In the genomic region with DNA sequence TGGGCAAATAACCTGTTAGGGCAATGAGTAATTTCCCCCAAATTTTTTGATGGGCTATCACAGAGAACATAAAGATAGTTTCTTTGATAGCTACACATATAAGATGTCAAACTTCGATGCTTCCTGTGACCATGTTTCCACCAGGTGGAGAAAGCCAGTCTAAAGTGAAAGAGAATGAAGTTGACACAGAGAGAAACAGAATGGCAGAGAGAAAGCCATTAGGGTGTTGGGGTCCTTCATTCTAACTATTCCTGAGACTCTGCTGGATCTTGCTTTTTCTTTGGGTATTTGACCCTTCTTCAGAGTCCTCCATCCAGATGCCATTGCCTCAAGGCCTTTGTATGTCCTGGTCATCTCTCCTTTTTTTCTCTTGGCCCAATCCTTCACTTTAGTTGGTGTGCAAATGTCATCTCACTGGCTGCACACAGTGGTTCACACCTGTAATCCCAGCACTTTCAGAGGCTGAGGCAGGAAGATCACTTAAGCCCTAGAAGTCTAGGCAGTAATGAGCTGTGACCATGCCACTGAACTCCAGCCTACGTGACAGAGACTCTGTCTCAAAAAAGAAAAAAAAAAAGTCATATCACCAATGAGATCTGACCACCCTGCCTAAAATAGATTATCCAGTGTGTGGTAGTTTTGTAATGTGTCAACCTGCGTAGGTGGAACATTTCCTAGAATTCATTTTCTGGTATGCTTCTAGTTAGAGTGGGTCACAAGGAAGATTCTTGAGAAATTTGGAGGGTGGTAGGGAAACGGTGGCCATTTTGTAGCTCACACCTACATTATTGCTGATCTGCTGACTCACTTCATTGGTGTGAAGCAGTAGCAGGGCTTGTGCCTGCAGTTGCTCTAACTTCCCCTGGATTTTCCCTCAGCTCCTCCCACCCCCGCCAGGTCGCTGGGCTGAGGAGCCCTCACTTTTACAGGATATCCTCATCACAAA, we compare ENCODE assay signal across 9 cellular contexts. TPM values are rescaled to one million over a fixed set of nuclear protein-coding genes. Genes with fewer than 3 reads are reported as not detected.
A peak's percentile ranks its signal among the peaks of the same experiment; 100 is the strongest.
DNase-seq lines count a peak whose midpoint lies in the region; ATAC-seq and TF ChIP-seq lines count a peak whose summit lies in the region.
"Had no signal": no experiment of that assay in that cellular context is flagged by ENCODE, and none has a peak within 500 bp of the region (broad histone marks: within the 10 kb centered on the region; RNA-seq: fewer than 3 reads in every experiment).

No MANE protein-coding gene starts in this region.

- H3K27me3 ChIP-seq in tibial artery = no peaks in the 10 kb centered on the region

- no peak overlapping the region for H3K27ac ChIP-seq in tibial artery

- H3K9me3 Mint-ChIP-seq in activated naive CD4-positive, alpha-beta T cell treated with anti-CD3 and anti-CD28 coated beads, Interleukin-2, amount 10 ng/mL, durations not matched to agents 7 days and 5 days = peaks cover 18% of the 10 kb centered on the region
- H3K9me3 Mint-ChIP-seq in stimulated activated naive CD8-positive, alpha-beta T cell treated with anti-CD3 and anti-CD28 coated beads, Interleukin-15, Interleukin-2, amounts not matched to agents 100 ng/mL and 50 ng/mL, for 24 hours = peaks cover 8% of the 10 kb centered on the region
- peaks cover 7% of the 10 kb centered on the region for H3K9me3 Mint-ChIP-seq in progenitor cell of endocrine pancreas (ENCODE audit: low read depth)

- H3K27ac Mint-ChIP-seq in activated naive CD4-positive, alpha-beta T cell treated with anti-CD3 and anti-CD28 coated beads, Interleukin-2, amount 10 ng/mL, durations not matched to agents 7 days and 5 days = peak overlapping the region; percentile 99
- H3K27ac Mint-ChIP-seq in stimulated activated naive CD8-positive, alpha-beta T cell treated with anti-CD3 and anti-CD28 coated beads, Interleukin-15, Interleukin-2, amounts not matched to agents 100 ng/mL and 50 ng/mL, for 24 hours = peak overlapping the region; percentile 98
- H3K27ac Mint-ChIP-seq in progenitor cell of endocrine pancreas = no peak overlapping the region
- H3K27ac Mint-ChIP-seq: brain had no signal

- CTCF ChIA-PET in activated naive CD4-positive, alpha-beta T cell treated with anti-CD3 and anti-CD28 coated beads, Interleukin-2, amount 10 ng/mL, durations not matched to agents 7 days and 5 days (lab: Charles Lee) = interaction anchor here (0.5 to 1.8 kb wide), 6 partner anchors 12 to 117 kb away, joined by 3 to 8 read pairs (median 4); partner anchors contain the start of gene KIF2A

- no peaks in the 10 kb centered on the region for H3K4me1 ChIP-seq in tibial artery

- peaks cover 25% of the 10 kb centered on the region for H3K36me3 Mint-ChIP-seq in activated naive CD4-positive, alpha-beta T cell treated with anti-CD3 and anti-CD28 coated beads, Interleukin-2, amount 10 ng/mL, durations not matched to agents 7 days and 5 days
- peaks cover 22% of the 10 kb centered on the region for H3K36me3 Mint-ChIP-seq in stimulated activated naive CD8-positive, alpha-beta T cell treated with anti-CD3 and anti-CD28 coated beads, Interleukin-15, Interleukin-2, amounts not matched to agents 100 ng/mL and 50 ng/mL, for 24 hours (ENCODE audit: low read depth)
- no peaks in the 10 kb centered on the region for H3K36me3 Mint-ChIP-seq in progenitor cell of endocrine pancreas (ENCODE audit: insufficient read depth)
- H3K36me3 Mint-ChIP-seq: brain had no signal

- H3K36me3 ChIP-seq in tibial artery = no peaks in the 10 kb centered on the region

- peaks cover 58% of the 10 kb centered on the region for H3K4me1 Mint-ChIP-seq in activated naive CD4-positive, alpha-beta T cell treated with anti-CD3 and anti-CD28 coated beads, Interleukin-2, amount 10 ng/mL, durations not matched to agents 7 days and 5 days
- peaks cover 78% of the 10 kb centered on the region for H3K4me1 Mint-ChIP-seq in stimulated activated naive CD8-positive, alpha-beta T cell treated with anti-CD3 and anti-CD28 coated beads, Interleukin-15, Interleukin-2, amounts not matched to agents 100 ng/mL and 50 ng/mL, for 24 hours (ENCODE audit: low read depth)
- H3K4me1 Mint-ChIP-seq in progenitor cell of endocrine pancreas (ENCODE audit: low read depth) = peaks cover 3% of the 10 kb centered on the region
- H3K4me1 Mint-ChIP-seq: brain had no signal

- ATAC-seq in HG03354 (IDR thresholded peaks at IDR 0.05; ENCODE audit: poor library complexity, severe bottlenecking, unreplicated experiment) = peak; percentile 64

- no peak for TF ChIP-seq CTCF in progenitor cell of endocrine pancreas (IDR thresholded peaks at IDR 0.05; ENCODE audit: unreplicated experiment)
- no peak for TF ChIP-seq CTCF in tibial artery (IDR thresholded peaks at IDR 0.05)

- no peaks in the 10 kb centered on the region for H3K9me3 ChIP-seq in tibial artery

- H3K27me3 Mint-ChIP-seq in activated naive CD4-positive, alpha-beta T cell treated with anti-CD3 and anti-CD28 coated beads, Interleukin-2, amount 10 ng/mL, durations not matched to agents 7 days and 5 days = peaks cover 3% of the 10 kb centered on the region
- H3K27me3 Mint-ChIP-seq in stimulated activated naive CD8-positive, alpha-beta T cell treated with anti-CD3 and anti-CD28 coated beads, Interleukin-15, Interleukin-2, amounts not matched to agents 100 ng/mL and 50 ng/mL, for 24 hours = no peaks in the 10 kb centered on the region
- peaks cover 3% of the 10 kb centered on the region for H3K27me3 Mint-ChIP-seq in progenitor cell of endocrine pancreas

- intact Hi-C loops in tibial artery (cut with DNase I; ENCODE audit: low total_unique reads) = no loop called here

- no peak overlapping the region for H3K4me3 ChIP-seq in tibial artery

- DNase-seq in activated CD8-positive, alpha-beta memory T cell treated with anti-CD3 and anti-CD28 coated beads for 24 hours = peak; percentile 84
- DNase-seq in activated CD8-positive, alpha-beta memory T cell treated with anti-CD3 and anti-CD28 coated beads, Interleukin-2, amount 50 U/mL, for 4 hours = no peak
- peak; percentile 65 for DNase-seq in activated naive CD4-positive, alpha-beta T cell treated with anti-CD3 and anti-CD28 coated beads, Interleukin-2, amount 10 ng/mL, durations not matched to agents 7 days and 5 days
- DNase-seq in progenitor cell of endocrine pancreas (ENCODE audit: low spot score, unreplicated experiment) (no peak), tibial artery (no peak), iPS-NIHi7 (ENCODE audit: extremely low spot score) (no peak)

- peak overlapping the region; percentile 34 for H3K4me3 Mint-ChIP-seq in activated naive CD4-positive, alpha-beta T cell treated with anti-CD3 and anti-CD28 coated beads, Interleukin-2, amount 10 ng/mL, durations not matched to agents 7 days and 5 days
- H3K4me3 Mint-ChIP-seq in stimulated activated naive CD8-positive, alpha-beta T cell treated with anti-CD3 and anti-CD28 coated beads, Interleukin-15, Interleukin-2, amounts not matched to agents 100 ng/mL and 50 ng/mL, for 24 hours = peak overlapping the region; percentile 47
- no peak overlapping the region for H3K4me3 Mint-ChIP-seq in progenitor cell of endocrine pancreas (ENCODE audit: low read depth)
- H3K4me3 Mint-ChIP-seq: brain had no signal

RNA-seq across cellular contexts. Expression of gene KIF2A, which starts 20.8 kb away (rescaled TPM):
- total RNA-seq in progenitor cell of endocrine pancreas = 69.3 and 75.3 TPM in 2 replicates

Comparison
In these comparisons a context has a peak if more than half of its experiments do, and no peak if none do; other contexts are left out.
1. DNase-seq: peak in activated CD8-positive, alpha-beta memory T cell treated with anti-CD3 and anti-CD28 coated beads for 24 hours (single experiment) and activated naive CD4-positive, alpha-beta T cell treated with anti-CD3 and anti-CD28 coated beads, Interleukin-2, amount 10 ng/mL, durations not matched to agents 7 days and 5 days (single experiment); none in activated CD8-positive, alpha-beta memory T cell treated with anti-CD3 and anti-CD28 coated beads, Interleukin-2, amount 50 U/mL, for 4 hours (single experiment), progenitor cell of endocrine pancreas (single experiment), tibial artery (0 of 2) and iPS-NIHi7 (single experiment).